8 cellular contexts compared by ENCODE assay signal in the genomic region with DNA sequence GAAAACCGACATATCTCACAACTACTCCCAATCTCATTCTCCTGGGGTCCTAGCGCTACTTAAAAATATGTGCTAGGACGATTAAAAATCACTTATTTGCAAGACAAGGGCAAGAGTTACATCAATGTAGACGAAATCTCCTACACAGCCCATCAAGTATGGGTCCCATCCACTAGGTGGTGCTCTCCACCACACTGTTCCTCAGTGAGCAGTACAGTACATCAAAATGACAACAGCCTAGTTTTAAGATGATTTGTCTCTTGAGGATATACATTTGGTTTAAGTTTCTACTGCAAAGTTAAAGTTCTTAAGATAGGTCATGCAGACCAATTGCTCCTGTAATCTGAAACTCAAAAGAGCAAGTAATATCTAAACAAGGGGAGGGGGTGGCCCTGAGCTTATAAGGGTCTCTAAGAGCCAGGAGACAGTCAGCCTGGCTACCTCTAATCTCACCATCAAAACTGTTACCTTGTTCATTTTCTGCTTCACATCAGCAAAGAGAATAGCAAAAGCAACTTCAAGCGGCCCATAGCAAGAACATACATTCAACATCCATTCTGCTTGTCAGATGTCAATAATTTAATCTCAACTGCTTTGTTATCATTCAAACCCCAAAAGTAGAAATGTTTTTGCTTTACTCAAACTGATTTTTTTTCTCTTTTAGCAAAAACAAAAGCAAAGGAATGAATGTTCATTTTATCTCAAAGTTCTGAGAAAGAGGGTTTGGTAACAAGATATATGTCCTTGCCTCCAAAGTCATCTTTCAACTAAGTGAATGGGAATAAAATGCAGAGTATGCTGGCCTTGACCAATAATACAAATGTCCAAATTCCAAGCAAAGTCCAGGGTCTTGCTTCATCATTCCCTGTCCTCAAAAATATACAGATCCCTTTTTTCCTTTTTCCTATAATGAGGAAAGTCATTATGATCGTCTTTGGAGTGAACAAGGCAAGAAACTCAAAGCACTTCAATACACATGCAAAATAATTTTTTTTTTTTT. TPM values are rescaled to one million over a fixed set of nuclear protein-coding genes. Genes with fewer than 3 reads are reported as not detected.
DNase-seq lines count a peak whose midpoint lies in the region; ATAC-seq and TF ChIP-seq lines count a peak whose summit lies in the region.

No MANE protein-coding gene starts in this region.

- H3K4me3 ChIP-seq in BJ (ENCODE audit: low read depth, low read length), result no peak overlapping the region
- no peak overlapping the region for H3K4me3 ChIP-seq in effector memory CD4-positive, alpha-beta T cell (ENCODE audit: insufficient read depth, low read depth, low read length, poor library complexity, severe bottlenecking)

- peak; percentile 16 for DNase-seq in BJ (ENCODE audit: low read depth)
- peak; percentile 39 for DNase-seq in NCI-H510A treated with DMSO at 0.1 percent for 48 hours (lab: John Stamatoyannopoulos, UW)
- DNase-seq in activated CD4-positive, alpha-beta T cell treated with anti-CD3 and anti-CD28 coated beads, Interleukin-2, amount 50 U/mL, for 48 hours, result peak; percentile 71 to 81
- peak; percentile 31 to 57 (median 31) for DNase-seq in effector memory CD4-positive, alpha-beta T cell
- DNase-seq in midbrain (lab: John Stamatoyannopoulos, UW), result peak; percentile 74
- peak; percentile 32 to 50 for DNase-seq in stimulated activated CD8-positive, alpha-beta memory T cell treated with anti-CD3 and anti-CD28 coated beads, Interleukin-4, amount 100 ng/mL, for 4 hours (ENCODE audit: low read depth in 2 of 2, low spot score in 1 of 2)

- H3K9me3 ChIP-seq in effector memory CD4-positive, alpha-beta T cell (ENCODE audit: control insufficient read depth, low read length), result no peaks in the 10 kb centered on the region

- POLR2A ChIA-PET in BJ (lab: Charles Lee), result interaction anchor here (0.6 kb wide), 1 partner anchor 500 kb away, joined by 3 read pairs; no protein-coding TSS in a partner anchor

- peak; percentile 91 for TF ChIP-seq CTCF in BJ (IDR thresholded peaks at IDR 0.05; ENCODE audit: insufficient read depth, low read depth, low read length)

- peaks cover 6% of the 10 kb centered on the region for H3K4me1 ChIP-seq in effector memory CD4-positive, alpha-beta T cell (ENCODE audit: control insufficient read depth, insufficient read depth, low read length, poor library complexity, severe bottlenecking)

- CTCF ChIA-PET in BJ (lab: Yijun Ruan, JAX), result interaction anchor here (0.6 to 2.3 kb wide), 19 partner anchors 8 to 506 kb away, joined by 3 to 15 read pairs (median 4); no protein-coding TSS in a partner anchor

- no peaks in the 10 kb centered on the region for H3K27me3 ChIP-seq in BJ (ENCODE audit: control insufficient read depth, insufficient read depth, low read length)
- no peaks in the 10 kb centered on the region for H3K27me3 ChIP-seq in effector memory CD4-positive, alpha-beta T cell (replicated peaks; ENCODE audit: control insufficient read depth, insufficient read depth, low read length, poor library complexity, severe bottlenecking)

- no peak overlapping the region for H3K27ac ChIP-seq in effector memory CD4-positive, alpha-beta T cell (ENCODE audit: insufficient read depth, low read length, poor library complexity, severe bottlenecking)

- ATAC-seq in GM18867 (IDR thresholded peaks at IDR 0.05; ENCODE audit: unreplicated experiment), result peak; percentile 74
- peak; percentile 67 for ATAC-seq in HG03095 (IDR thresholded peaks at IDR 0.05; ENCODE audit: unreplicated experiment)

- no peaks in the 10 kb centered on the region; the same call in 1 of the 2 replicates for H3K36me3 ChIP-seq in BJ (ENCODE audit: control insufficient read depth, insufficient read depth, low read length)
- H3K36me3 ChIP-seq in effector memory CD4-positive, alpha-beta T cell (ENCODE audit: control insufficient read depth, insufficient read depth, low read length), result no peaks in the 10 kb centered on the region

RNA-seq across cellular contexts. Expression of a gene that starts 53.1 kb away (rescaled TPM):
- polyA plus RNA-seq in BJ (2011; rRNA removed), result 28.9 and 35.6 TPM in 2 replicates
- 16.0 and 25.2 TPM in 2 replicates for polyA minus RNA-seq in BJ (2011; rRNA and poly(A)+ RNA removed)

Comparison
In these comparisons a context has a peak if more than half of its experiments do, and no peak if none do; other contexts are left out.
1. DNase-seq: peak in every context shown above with its lines; median percentile 76 in activated CD4-positive, alpha-beta T cell treated with anti-CD3 and anti-CD28 coated beads, Interleukin-2, amount 50 U/mL, for 48 hours; 74 in midbrain; 41 in stimulated activated CD8-positive, alpha-beta memory T cell treated with anti-CD3 and anti-CD28 coated beads, Interleukin-4, amount 100 ng/mL, for 4 hours; 39 in NCI-H510A treated with DMSO at 0.1 percent for 48 hours; 31 in effector memory CD4-positive, alpha-beta T cell; 16 in BJ.